ENCODE assay signal across 28 cellular contexts in genomic region chr3:110166791-110167190, GRCh38.
"Had no signal": no experiment of that assay in that cellular context is flagged by ENCODE, and none has a peak within 500 bp of the region (broad histone marks: within the 10 kb centered on the region; RNA-seq: fewer than 3 reads in every experiment).

No MANE protein-coding gene starts in this region.

- H3K27me3 ChIP-seq: esophagus muscularis mucosa, foreskin keratinocyte, gastrocnemius medialis, heart left ventricle had no signal

- H3K4me3 ChIP-seq: esophagus muscularis mucosa, gastrocnemius medialis, heart left ventricle had no signal

- H3K36me3 ChIP-seq: esophagus muscularis mucosa, gastrocnemius medialis, heart left ventricle, WERI-Rb-1 had no signal

- ATAC-seq: activated CD4-positive, CD25-positive, alpha-beta regulatory T cell treated with anti-CD3 and anti-CD28 coated beads, Interleukin-2, amount 50 U/mL, for 24 hours; activated CD8-positive, alpha-beta T cell treated with anti-CD3 and anti-CD28 coated beads for 36 hours; activated T-cell treated with anti-CD3 and anti-CD28 coated beads, Interleukin-2, amount 50 U/mL, for 4 hours; activated T-helper 17 cell treated with anti-CD3 and anti-CD28 coated beads, Interleukin-2, amount 50 U/mL, for 72 hours; effector memory CD8-positive, alpha-beta T cell; foreskin keratinocyte; gastrocnemius medialis; heart left ventricle had no signal

- DNase-seq: activated B cell treated with CpG ODN at 0.5 μM for 24 hours; activated CD4-positive, alpha-beta T cell treated with anti-CD3 and anti-CD28 coated beads for 48 hours; activated CD4-positive, alpha-beta T cell treated with anti-CD3 and anti-CD28 coated beads, Interleukin-2, amount 50 U/mL, for 1 hour; activated CD4-positive, alpha-beta T cell treated with anti-CD3 and anti-CD28 coated beads, Interleukin-2, amount 50 U/mL, for 48 hours; activated CD8-positive, alpha-beta memory T cell treated with anti-CD3 and anti-CD28 coated beads for 24 hours; activated CD8-positive, alpha-beta T cell treated with anti-CD3 and anti-CD28 coated beads for 36 hours; activated effector memory CD4-positive, alpha-beta T cell treated with Interleukin-2 at 50 U/mL for 16 hours; activated gamma-delta T cell treated with Interleukin-2 at 50 U/mL for 16 hours; activated naive CD4-positive, alpha-beta T cell treated with anti-CD3 and anti-CD28 coated beads, Interleukin-2, amount 50 U/mL, for 16 hours; activated naive CD4-positive, alpha-beta T cell treated with Interleukin-2 at 50 U/mL for 16 hours; activated T-cell treated with anti-CD3 and anti-CD28 coated beads, Interleukin-2, amount 50 U/mL, for 4 hours; amniotic stem cell; anterior cingulate cortex; caudate nucleus; cortex of kidney; dermis blood vessel endothelial cell; effector CD4-positive, alpha-beta T cell; effector memory CD8-positive, alpha-beta T cell; erythroblast; foreskin keratinocyte; gastrocnemius medialis; glutamatergic neuron; heart left ventricle; T1000; WERI-Rb-1 had no signal

- H3K4me1 ChIP-seq: esophagus muscularis mucosa, foreskin keratinocyte, gastrocnemius medialis, heart left ventricle had no signal

- H3K27ac ChIP-seq: esophagus muscularis mucosa, foreskin keratinocyte, gastrocnemius medialis, heart left ventricle, WERI-Rb-1 had no signal

- H3K9me3 ChIP-seq: esophagus muscularis mucosa, gastrocnemius medialis, heart left ventricle had no signal
